In genomic region chr15:67862771-67863441, GRCh38 we compare ENCODE assay signal across 1 cellular context.
TF ChIP-seq lines count a peak whose summit lies in the region.

No MANE protein-coding gene starts in this region.

TF ChIP-seq in H1, 55 proteins besides CTCF, POLR2A, EP300 and RAD21 (continued from another document):
- TF ChIP-seq ATF2 (IDR thresholded peaks at IDR 0.05; ENCODE audit: low read length) = no peak
- no peak for TF ChIP-seq SP1 (IDR thresholded peaks at IDR 0.05; ENCODE audit: low read depth, low read length)
- TF ChIP-seq HDAC6 (IDR thresholded peaks at IDR 0.05; ENCODE audit: low read depth, low read length) = no peak
- no peak for TF ChIP-seq JUND (IDR thresholded peaks at IDR 0.05; ENCODE audit: low read length)
- TF ChIP-seq SIN3A (conservative IDR thresholded peaks at IDR 0.05 in 1 of 2, IDR thresholded peaks at IDR 0.05 in 1 of 2; ENCODE audit: low read depth in 1 of 2, low read length in 2 of 2) = no peak
- TF ChIP-seq GTF2F1 (IDR thresholded peaks at IDR 0.05; ENCODE audit: borderline replicate concordance, low read depth, low read length) = no peak
- no peak for TF ChIP-seq RFX5 (IDR thresholded peaks at IDR 0.05; ENCODE audit: borderline replicate concordance, low read depth, low read length)
- no peak for TF ChIP-seq CBX5 (IDR thresholded peaks at IDR 0.05; ENCODE audit: low read depth, low read length)
- TF ChIP-seq KDM5A (IDR thresholded peaks at IDR 0.05; ENCODE audit: low read length) = no peak
- TF ChIP-seq HDAC2 (IDR thresholded peaks at IDR 0.05; ENCODE audit: borderline replicate concordance in 1 of 2, low read depth in 2 of 2, low read length in 2 of 2) = no peak
- TF ChIP-seq FOSL1 (IDR thresholded peaks at IDR 0.05; ENCODE audit: insufficient read depth, low read depth, low read length) = no peak
- TF ChIP-seq POLR2AphosphoS5 (IDR thresholded peaks at IDR 0.05; ENCODE audit: low read depth, low read length) = no peak
